Comparison of ENCODE assay signal across 18 cellular contexts in genomic region chr12:74483057-74483456, GRCh38. TPM values are rescaled to one million over a fixed set of nuclear protein-coding genes. Genes with fewer than 3 reads are reported as not detected.
DNase-seq lines count a peak whose midpoint lies in the region; ATAC-seq, FAIRE-seq and TF ChIP-seq lines count a peak whose summit lies in the region.
"Had no signal": no experiment of that assay in that cellular context is flagged by ENCODE, and none has a peak within 500 bp of the region (broad histone marks: within the 10 kb centered on the region; RNA-seq: fewer than 3 reads in every experiment).

No MANE protein-coding gene starts in this region.

- H3K27ac Mint-ChIP-seq in GM23338 (no peak overlapping the region), immature natural killer cell (peak overlapping the region; percentile 36 to 86 (median 70)), progenitor cell of endocrine pancreas (peak overlapping the region; percentile 21)
- H3K27ac Mint-ChIP-seq: CD4-positive, alpha-beta memory T cell had no signal

- no peaks in the 10 kb centered on the region for H4K20me1 ChIP-seq in GM23338 (replicated peaks; ENCODE audit: insufficient read depth)
- H4K20me1 ChIP-seq in MM.1S (ENCODE audit: insufficient read depth, low read length) = no peaks in the 10 kb centered on the region

- H3K4me1 Mint-ChIP-seq in GM23338 (peaks cover 16% of the 10 kb centered on the region; the same call in 2 of the 3 replicates), immature natural killer cell (peaks cover 72 to 81% of the 10 kb centered on the region in 2 donors), progenitor cell of endocrine pancreas (ENCODE audit: low read depth) (no peaks in the 10 kb centered on the region)
- H3K4me1 Mint-ChIP-seq: CD4-positive, alpha-beta memory T cell had no signal

- H3K27me3 ChIP-seq in GM23338 (ENCODE audit: insufficient read depth) (no peaks in the 10 kb centered on the region), MM.1S (replicated peaks; ENCODE audit: insufficient read depth, low read length) (no peaks in the 10 kb centered on the region), pancreas (no peaks in the 10 kb centered on the region)
- H3K27me3 ChIP-seq: BE2C had no signal

- no peak overlapping the region for H3K27ac ChIP-seq in GM23338 (ENCODE audit: low read depth)
- no peak overlapping the region for H3K27ac ChIP-seq in MM.1S (ENCODE audit: low read length)
- no peak overlapping the region for H3K27ac ChIP-seq in pancreas
- H3K27ac ChIP-seq: A549, C4-2B had no signal

- 52 to 58% methylated on average over 3 of the region's 3 CpGs for WGBS in pancreas, 2 donors

- peak; percentile 2 for DNase-seq in GM23338 (ENCODE audit: low spot score)
- DNase-seq in MM.1S = peak; percentile 27
- no peak for DNase-seq in immature natural killer cell
- DNase-seq in progenitor cell of endocrine pancreas (ENCODE audit: low spot score, unreplicated experiment) = no peak
- no peak for DNase-seq in pancreas
- DNase-seq in stimulated activated CD8-positive, alpha-beta memory T cell treated with anti-CD3 and anti-CD28 coated beads, Interleukin-4, amount 100 ng/mL, for 48 hours = no peak
- no peak for DNase-seq in Right ventricle myocardium inferior (ENCODE audit: missing footprints)
- DNase-seq: BE2C; CD4-positive, alpha-beta memory T cell; DMS153; GF-D8; H7; IMR-90; KG1 had no signal

- FAIRE-seq in pancreas (lab: Jason Lieb, UNC) = no peak
- FAIRE-seq: A549, D721Med, GM18507 had no signal

- intact Hi-C loops in pancreas (cut with DNase I) (no loop called here), Right ventricle myocardium inferior (cut with DNase I) (no loop called here)

- H3K36me3 Mint-ChIP-seq in GM23338 (ENCODE audit: low read depth) (no peaks in the 10 kb centered on the region), immature natural killer cell (no peaks in the 10 kb centered on the region), progenitor cell of endocrine pancreas (ENCODE audit: insufficient read depth) (no peaks in the 10 kb centered on the region)
- H3K36me3 Mint-ChIP-seq: CD4-positive, alpha-beta memory T cell had no signal

- H3K4me1 ChIP-seq in GM23338 (ENCODE audit: insufficient read depth) = peaks cover 11% of the 10 kb centered on the region
- peaks cover 4% of the 10 kb centered on the region for H3K4me1 ChIP-seq in MM.1S (ENCODE audit: low read length)
- H3K4me1 ChIP-seq in pancreas = no peaks in the 10 kb centered on the region
- H3K4me1 ChIP-seq: A549, BE2C had no signal

- H3K9ac ChIP-seq in MM.1S (ENCODE audit: low read length) = no peak overlapping the region

- H3K27me3 Mint-ChIP-seq in GM23338 (ENCODE audit: insufficient read depth, low read depth, poor library complexity) (no peaks in the 10 kb centered on the region), immature natural killer cell (ENCODE audit: low read depth in 3 of 3) (peaks cover 0 to 8% (median 2%) of the 10 kb centered on the region in 3 donors), progenitor cell of endocrine pancreas (no peaks in the 10 kb centered on the region)

- ATAC-seq in GM23338 = no peak
- no peak for ATAC-seq in pancreas
- no peak for ATAC-seq in Right ventricle myocardium inferior
- ATAC-seq: A549 had no signal

- H3K4me2 ChIP-seq in GM23338 (no peak overlapping the region), MM.1S (ENCODE audit: low read depth, low read length) (no peak overlapping the region)
- H3K4me2 ChIP-seq: A549 had no signal

- H3K9me2 ChIP-seq in GM23338 (ENCODE audit: insufficient read depth) = no peaks in the 10 kb centered on the region
- no peaks in the 10 kb centered on the region for H3K9me2 ChIP-seq in MM.1S (replicated peaks; ENCODE audit: insufficient read depth, low read length)

- H3K4me3 ChIP-seq in GM23338 (no peak overlapping the region), MM.1S (ENCODE audit: low read length) (no peak overlapping the region), pancreas (no peak overlapping the region)
- H3K4me3 ChIP-seq: A549 had no signal

- TF ChIP-seq CTCF in GM23338 (conservative IDR thresholded peaks at IDR 0.05; ENCODE audit: low read depth in 2 of 2) (no peak), MM.1S (IDR thresholded peaks at IDR 0.05; ENCODE audit: low read length) (no peak), progenitor cell of endocrine pancreas (IDR thresholded peaks at IDR 0.05; ENCODE audit: unreplicated experiment) (no peak), pancreas (IDR thresholded peaks at IDR 0.05) (no peak)

- H3K79me2 ChIP-seq in GM23338 (replicated peaks; ENCODE audit: insufficient read depth) (no peaks in the 10 kb centered on the region), MM.1S (ENCODE audit: low read length) (no peaks in the 10 kb centered on the region)

- H3K9me3 ChIP-seq in MM.1S (replicated peaks; ENCODE audit: insufficient read depth, low read length) (no peaks in the 10 kb centered on the region), pancreas (no peaks in the 10 kb centered on the region)
- H3K9me3 ChIP-seq: A549, BE2C had no signal

- no peaks in the 10 kb centered on the region for H3K36me3 ChIP-seq in GM23338 (ENCODE audit: insufficient read depth)
- no peaks in the 10 kb centered on the region for H3K36me3 ChIP-seq in MM.1S (replicated peaks; ENCODE audit: insufficient read depth, low read length)
- no peaks in the 10 kb centered on the region for H3K36me3 ChIP-seq in pancreas
- H3K36me3 ChIP-seq: BE2C had no signal

- H3K9me3 Mint-ChIP-seq in GM23338 (no peaks in the 10 kb centered on the region), immature natural killer cell (no peaks in the 10 kb centered on the region), progenitor cell of endocrine pancreas (ENCODE audit: low read depth) (no peaks in the 10 kb centered on the region)
- H3K9me3 Mint-ChIP-seq: CD4-positive, alpha-beta memory T cell had no signal

- no peak overlapping the region for H3K4me3 Mint-ChIP-seq in GM23338
- peak overlapping the region in 4 of 5 donors; percentile 71 to 77 (median 72) for H3K4me3 Mint-ChIP-seq in immature natural killer cell
- H3K4me3 Mint-ChIP-seq in progenitor cell of endocrine pancreas (ENCODE audit: low read depth) = no peak overlapping the region
- H3K4me3 Mint-ChIP-seq: CD4-positive, alpha-beta memory T cell had no signal

- H3F3A ChIP-seq in GM23338 (replicated peaks; ENCODE audit: low read depth) (no peaks in the 10 kb centered on the region), MM.1S (ENCODE audit: insufficient read depth, low read length) (no peaks in the 10 kb centered on the region)

- H2AFZ ChIP-seq in GM23338 (no peak overlapping the region), MM.1S (ENCODE audit: low read length) (no peak overlapping the region)

TF ChIP-seq in GM23338, 12 proteins besides CTCF, POLR2A, EP300 and RAD21:
- TF ChIP-seq CREB1 (CRISPR knock-in tag; IDR thresholded peaks at IDR 0.05; ENCODE audit: low read depth) (no peak), ZNF331 (CRISPR knock-in tag; IDR thresholded peaks at IDR 0.05; ENCODE audit: low read depth) (no peak), EZH2phosphoT487 (IDR thresholded peaks at IDR 0.05; ENCODE audit: unreplicated experiment) (no peak)

RNA-seq across cellular contexts. Expression of gene ATXN7L3B, which starts 54.6 kb away (rescaled TPM):
- total RNA-seq in GM23338 (2014; rRNA removed; shearing (Covaris generic)) = 40.7 and 40.8 TPM in 2 replicates
- polyA plus RNA-seq in GM23338 (2016; fragmentation: Nextera tagmentation; extraction: Ambion mirVana) (14.0 and 14.6 TPM in 2 replicates), immature natural killer cell (10 to 100 TPM; 23.4 to 29.7 (median 27.1) TPM), pancreas (10 to 100 TPM in 1 of 2 donors, 1 to 10 TPM in 1; 5.4 to 11.9 TPM)
- total RNA-seq in progenitor cell of endocrine pancreas (69.7 and 75.3 TPM in 2 replicates), pancreas (10 to 100 TPM in 5 of 6 donors, 1 to 10 TPM in 1; 9.7 to 23.3 (median 14.2) TPM), Right ventricle myocardium inferior (22.5 TPM)

Comparison
In these comparisons a context has a peak if more than half of its experiments do, and no peak if none do; other contexts are left out.
1. DNase-seq: peak in GM23338 (single experiment) and MM.1S (single experiment); none in immature natural killer cell (0 of 3), progenitor cell of endocrine pancreas (single experiment), pancreas (0 of 6), stimulated activated CD8-positive, alpha-beta memory T cell treated with anti-CD3 and anti-CD28 coated beads, Interleukin-4, amount 100 ng/mL, for 48 hours (single experiment) and Right ventricle myocardium inferior (single experiment).
2. H3K4me3 Mint-ChIP-seq: peak in immature natural killer cell (4 of 5); none in GM23338 (single experiment) and progenitor cell of endocrine pancreas (single experiment).